In the genomic region with DNA sequence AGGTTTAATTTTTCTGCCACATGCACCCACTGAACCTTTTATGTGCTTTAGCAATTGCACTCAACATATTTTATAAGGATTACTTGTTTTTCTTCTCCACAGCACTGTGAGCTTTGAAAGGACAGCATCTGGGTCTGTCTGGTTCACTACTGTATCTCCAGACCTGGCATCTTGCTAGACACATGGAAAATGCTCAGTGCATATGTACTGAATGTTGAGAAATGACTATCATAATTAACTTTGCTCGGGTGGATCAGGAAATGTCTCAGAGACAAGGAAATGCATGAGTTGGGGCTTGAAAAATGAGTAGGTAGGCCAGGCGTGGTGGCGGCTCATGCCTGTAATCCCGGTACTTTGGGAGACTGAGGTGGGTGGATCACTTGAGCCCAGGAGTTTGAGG, we compare ENCODE assay signal across 30 cellular contexts. TPM values are rescaled to one million over a fixed set of nuclear protein-coding genes. Genes with fewer than 3 reads are reported as not detected.
DNase-seq lines count a peak whose midpoint lies in the region; ATAC-seq, FAIRE-seq and TF ChIP-seq lines count a peak whose summit lies in the region.
"Had no signal": no experiment of that assay in that cellular context is flagged by ENCODE, and none has a peak within 500 bp of the region (broad histone marks: within the 10 kb centered on the region; RNA-seq: fewer than 3 reads in every experiment).

No MANE protein-coding gene starts in this region.

- no TSS peak for BruUV-seq in HepG2 (replicated peaks; lab: Mats Ljungman, UMichigan)

- H3K4me3 ChIP-seq in HepG2 (replicated peaks in 1 of 3; ENCODE audit: insufficient read depth in 1 of 3, low read depth in 2 of 3, low read length in 3 of 3) (no peak overlapping the region), right lobe of liver (no peak overlapping the region), choroid plexus epithelial cell (ENCODE audit: low read depth, low read length) (no peak overlapping the region)
- H3K4me3 ChIP-seq: GM12878, sigmoid colon, transverse colon had no signal

- no peaks in the 10 kb centered on the region for H4K20me1 ChIP-seq in HepG2 (ENCODE audit: insufficient read depth, low read length)

- no peak for DNase-seq in HepG2 (ENCODE audit: low spot score)
- no peak for DNase-seq in right lobe of liver
- DNase-seq in NCI-H1694 treated with DMSO at 0.1 percent for 48 hours (lab: John Stamatoyannopoulos, UW) = peak; percentile 46
- peak; percentile 3 for DNase-seq in choroid plexus epithelial cell (ENCODE audit: low read depth)
- no peak for DNase-seq in type B pancreatic cell (ENCODE audit: extremely low spot score, unreplicated experiment)
- DNase-seq in HK-2 (ENCODE audit: unreplicated experiment) = no peak
- DNase-seq in cerebellar nuclear complex (lab: John Stamatoyannopoulos, UW) = no peak
- DNase-seq in T-helper 2 cell treated with Interferon-gamma antibody and Interleukin-4, amounts not matched to agents 5 μg/mL and 100 μg/mL, for 36 hours (ENCODE audit: low spot score) = no peak
- DNase-seq: activated CD8-positive, alpha-beta T cell treated with anti-CD3 and anti-CD28 coated beads, Interleukin-2, amount 10 ng/mL, durations not matched to agents 7 days and 5 days; activated naive CD4-positive, alpha-beta T cell treated with anti-CD3 and anti-CD28 coated beads, Interleukin-2, amount 10 ng/mL, durations not matched to agents 7 days and 5 days; activated T-cell treated with anti-CD3 and anti-CD28 coated beads, Interleukin-2, amount 50 U/mL, for 4 hours; AML-193; Caco-2; GDM1; GOT3; Karpas-422; kidney glomerular epithelial cell; natural killer cell; NCI-H1092 treated with DMSO at 0.1 percent for 48 hours; NCI-H526; sigmoid colon; transverse colon had no signal

- H3K9ac ChIP-seq in HepG2 (ENCODE audit: insufficient read depth, low read depth, low read length) = no peak overlapping the region
- H3K9ac ChIP-seq: parathyroid adenoma had no signal

- CTCF ChIA-PET in HepG2 (lab: Yijun Ruan, JAX; ENCODE audit: low intra/inter-chr PET ratio, low total read pairs) = no interaction called here

- no peaks in the 10 kb centered on the region for H3K79me2 ChIP-seq in HepG2 (ENCODE audit: insufficient read depth, low read length)

- H3K27ac ChIP-seq in HepG2 (ENCODE audit: extremely low read length, insufficient read depth, low read length) = no peak overlapping the region
- no peak overlapping the region for H3K27ac ChIP-seq in right lobe of liver
- H3K27ac ChIP-seq: parathyroid adenoma, sigmoid colon, transverse colon had no signal

- TF ChIP-seq POLR2A in HepG2 (IDR thresholded peaks at IDR 0.05; ENCODE audit: insufficient read depth in 1 of 2, low read depth in 2 of 2, low read length in 2 of 2) = no peak
- no peak for TF ChIP-seq POLR2A in right lobe of liver (IDR thresholded peaks at IDR 0.05)

- H2AFZ ChIP-seq in HepG2 (ENCODE audit: low read length) = no peak overlapping the region
- H2AFZ ChIP-seq: parathyroid adenoma had no signal

- 58% methylated on average over 4 of the region's 4 CpGs for WGBS in HepG2 (ENCODE audit: low lambda C conversion rate)
- 49% methylated on average over 3 of the region's 4 CpGs for WGBS in right lobe of liver (ENCODE audit: insufficient coverage, low coverage, low lambda C conversion rate, missing lambda C conversion rate)

- peak overlapping the region; percentile 1 for H3K4me3 Mint-ChIP-seq in type B pancreatic cell
- H3K4me3 Mint-ChIP-seq in T-helper 2 cell treated with Interferon-gamma antibody and Interleukin-4, amounts not matched to agents 5 μg/mL and 100 μg/mL, for 36 hours = no peak overlapping the region
- H3K4me3 Mint-ChIP-seq: activated CD8-positive, alpha-beta T cell treated with anti-CD3 and anti-CD28 coated beads, Interleukin-2, amount 10 ng/mL, durations not matched to agents 7 days and 5 days; activated naive CD4-positive, alpha-beta T cell treated with anti-CD3 and anti-CD28 coated beads, Interleukin-2, amount 10 ng/mL, durations not matched to agents 7 days and 5 days; activated T-cell treated with anti-CD3 and anti-CD28 coated beads, Interleukin-2, amount 50 U/mL, for 4 hours; natural killer cell; stimulated activated naive CD8-positive, alpha-beta T cell treated with anti-CD3 and anti-CD28 coated beads, Interleukin-15, Interleukin-2, amounts not matched to agents 100 ng/mL and 50 ng/mL, for 24 hours had no signal

- H3K36me3 ChIP-seq in HepG2 (replicated peaks in 1 of 2; ENCODE audit: control insufficient read depth in 1 of 2, insufficient read depth in 2 of 2, low read length in 2 of 2) (no peaks in the 10 kb centered on the region), right lobe of liver (no peaks in the 10 kb centered on the region)
- H3K36me3 ChIP-seq: sigmoid colon, transverse colon had no signal

- no peaks in the 10 kb centered on the region for H3K36me3 Mint-ChIP-seq in type B pancreatic cell
- no peaks in the 10 kb centered on the region for H3K36me3 Mint-ChIP-seq in T-helper 2 cell treated with Interferon-gamma antibody and Interleukin-4, amounts not matched to agents 5 μg/mL and 100 μg/mL, for 36 hours (ENCODE audit: low read depth)
- H3K36me3 Mint-ChIP-seq: activated naive CD4-positive, alpha-beta T cell treated with anti-CD3 and anti-CD28 coated beads, Interleukin-2, amount 10 ng/mL, durations not matched to agents 7 days and 5 days; natural killer cell had no signal

- POLR2A ChIA-PET in HepG2 (lab: Yijun Ruan, JAX) = no interaction called here

- intact Hi-C loops in HepG2 (cut with micrococcal nuclease; ENCODE audit: unreplicated experiment) = no loop called here
- intact Hi-C loops in right lobe of liver (cut with DNase I) = no loop called here

- no peak for TF ChIP-seq RAD21 in HepG2 (CRISPR knock-in tag; IDR thresholded peaks at IDR 0.05)

- peak overlapping the region; percentile 80 for H3K27ac Mint-ChIP-seq in type B pancreatic cell
- H3K27ac Mint-ChIP-seq in T-helper 2 cell treated with Interferon-gamma antibody and Interleukin-4, amounts not matched to agents 5 μg/mL and 100 μg/mL, for 36 hours = no peak overlapping the region
- H3K27ac Mint-ChIP-seq: activated CD8-positive, alpha-beta T cell treated with anti-CD3 and anti-CD28 coated beads, Interleukin-2, amount 10 ng/mL, durations not matched to agents 7 days and 5 days; activated naive CD4-positive, alpha-beta T cell treated with anti-CD3 and anti-CD28 coated beads, Interleukin-2, amount 10 ng/mL, durations not matched to agents 7 days and 5 days; natural killer cell; stimulated activated naive CD8-positive, alpha-beta T cell treated with anti-CD3 and anti-CD28 coated beads, Interleukin-15, Interleukin-2, amounts not matched to agents 100 ng/mL and 50 ng/mL, for 24 hours had no signal

- no peaks in the 10 kb centered on the region for H3K9me3 Mint-ChIP-seq in type B pancreatic cell
- no peaks in the 10 kb centered on the region for H3K9me3 Mint-ChIP-seq in T-helper 2 cell treated with Interferon-gamma antibody and Interleukin-4, amounts not matched to agents 5 μg/mL and 100 μg/mL, for 36 hours
- H3K9me3 Mint-ChIP-seq: activated naive CD4-positive, alpha-beta T cell treated with anti-CD3 and anti-CD28 coated beads, Interleukin-2, amount 10 ng/mL, durations not matched to agents 7 days and 5 days; activated T-cell treated with anti-CD3 and anti-CD28 coated beads, Interleukin-2, amount 50 U/mL, for 4 hours; natural killer cell; stimulated activated naive CD8-positive, alpha-beta T cell treated with anti-CD3 and anti-CD28 coated beads, Interleukin-15, Interleukin-2, amounts not matched to agents 100 ng/mL and 50 ng/mL, for 24 hours had no signal

- H3K4me1 Mint-ChIP-seq in type B pancreatic cell (ENCODE audit: unreplicated experiment) = no peaks in the 10 kb centered on the region
- H3K4me1 Mint-ChIP-seq in T-helper 2 cell treated with Interferon-gamma antibody and Interleukin-4, amounts not matched to agents 5 μg/mL and 100 μg/mL, for 36 hours (ENCODE audit: low read depth) = no peaks in the 10 kb centered on the region
- H3K4me1 Mint-ChIP-seq: activated naive CD4-positive, alpha-beta T cell treated with anti-CD3 and anti-CD28 coated beads, Interleukin-2, amount 10 ng/mL, durations not matched to agents 7 days and 5 days; natural killer cell had no signal

- TF ChIP-seq EP300 in HepG2 (IDR thresholded peaks at IDR 0.05; ENCODE audit: low read depth in 2 of 2, low read length in 2 of 2) = no peak
- no peak for TF ChIP-seq EP300 in HepG2 (CRISPR knock-in tag; IDR thresholded peaks at IDR 0.05; ENCODE audit: borderline replicate concordance)

- ATAC-seq in HepG2 (no peak), right lobe of liver (no peak)
- ATAC-seq: activated CD8-positive, alpha-beta T cell treated with anti-CD3 and anti-CD28 coated beads, Interleukin-2, amount 10 ng/mL, durations not matched to agents 7 days and 5 days; activated T-cell treated with anti-CD3 and anti-CD28 coated beads, Interleukin-2, amount 50 U/mL, for 4 hours; GM12878; natural killer cell had no signal

- H3K4me1 ChIP-seq in HepG2 (ENCODE audit: insufficient read depth, low read length) (no peaks in the 10 kb centered on the region), right lobe of liver (no peaks in the 10 kb centered on the region)
- H3K4me1 ChIP-seq: Caco-2, transverse colon had no signal

- no peak for TF ChIP-seq CTCF in HepG2 (CRISPR knock-in tag; IDR thresholded peaks at IDR 0.05)
- no peak for TF ChIP-seq CTCF in right lobe of liver (IDR thresholded peaks at IDR 0.05)
- TF ChIP-seq CTCF in choroid plexus epithelial cell (conservative IDR thresholded peaks at IDR 0.05; ENCODE audit: low read depth, low read length) = no peak
- TF ChIP-seq CTCF in type B pancreatic cell (conservative IDR thresholded peaks at IDR 0.05) = no peak

- no peak for FAIRE-seq in HepG2 (lab: Jason Lieb, UNC)
- FAIRE-seq: astrocyte, colon, frontal cortex, GM12878, GM19239 had no signal

- H3K27me3 ChIP-seq in HepG2 (ENCODE audit: control insufficient read depth in 1 of 2, insufficient read depth in 2 of 2, low read length in 2 of 2) = peaks cover 0 to 5% of the 10 kb centered on the region in 2 experiments; a peak in 2 of 5 replicates
- no peaks in the 10 kb centered on the region for H3K27me3 ChIP-seq in right lobe of liver
- H3K27me3 ChIP-seq: sigmoid colon, transverse colon had no signal

- in situ Hi-C loops in HepG2 (cut with HindIII; ENCODE audit: extremely low pct_ligation_motif_present, low pct_unique_long_range_greater_than_20kb) = no loop called here

- no peak overlapping the region for H3K4me2 ChIP-seq in HepG2 (ENCODE audit: low read depth, low read length)

- no peaks in the 10 kb centered on the region for H3K27me3 Mint-ChIP-seq in type B pancreatic cell
- no peaks in the 10 kb centered on the region for H3K27me3 Mint-ChIP-seq in T-helper 2 cell treated with Interferon-gamma antibody and Interleukin-4, amounts not matched to agents 5 μg/mL and 100 μg/mL, for 36 hours (ENCODE audit: low read depth)
- H3K27me3 Mint-ChIP-seq: activated naive CD4-positive, alpha-beta T cell treated with anti-CD3 and anti-CD28 coated beads, Interleukin-2, amount 10 ng/mL, durations not matched to agents 7 days and 5 days; stimulated activated naive CD8-positive, alpha-beta T cell treated with anti-CD3 and anti-CD28 coated beads, Interleukin-15, Interleukin-2, amounts not matched to agents 100 ng/mL and 50 ng/mL, for 24 hours had no signal

- H3K9me3 ChIP-seq in HepG2 (ENCODE audit: low read length) = no peaks in the 10 kb centered on the region
- no peaks in the 10 kb centered on the region for H3K9me3 ChIP-seq in right lobe of liver
- H3K9me3 ChIP-seq: Caco-2, sigmoid colon, transverse colon had no signal

RNA-seq across cellular contexts. Expression of gene DOCK3, which starts 40.2 kb away (rescaled TPM):
- total RNA-seq in HepG2 (2016; rRNA removed; fragmentation: Illumina TruSeq; extraction: Trizol) = not detected in 2 replicates
- not detected in 2 replicates for total RNA-seq in HepG2 (2016; cell fraction: cytosol; rRNA removed; fragmentation: Illumina TruSeq; extraction: Trizol; ENCODE audit: low read depth)
- 0.03 TPM in 1 of 2 replicates, not detected in the other for total RNA-seq in HepG2 (2016; cell fraction: insoluble cytoplasmic fraction; rRNA removed; fragmentation: Illumina TruSeq; extraction: Trizol)
- not detected in 2 replicates for total RNA-seq in HepG2 (2016; cell fraction: membrane; rRNA removed; fragmentation: Illumina TruSeq; extraction: Trizol)
- not detected in 2 replicates for total RNA-seq in HepG2 (2016; cell fraction: nucleus; rRNA removed; fragmentation: Illumina TruSeq; extraction: Trizol)
- not detected in 2 replicates for polyA plus RNA-seq in HepG2 (2011; rRNA removed)
- under 0.01 TPM in 1 of 2 replicates, not detected in the other for polyA plus RNA-seq in HepG2 (2011; cell fraction: cytosol; rRNA removed)
- 0.02 TPM in 1 of 2 replicates, not detected in the other for polyA plus RNA-seq in HepG2 (2011; cell fraction: nucleus; rRNA removed)
- polyA plus RNA-seq in HepG2 (2012) = 0.01 and 0.04 TPM in 2 replicates
- 0.01 TPM in 1 of 2 replicates, not detected in the other for polyA plus RNA-seq in HepG2 (2016; cell fraction: cytosol; fragmentation: Illumina TruSeq; extraction: Trizol; ENCODE audit: low read depth)
- polyA plus RNA-seq in HepG2 (2016; cell fraction: insoluble cytoplasmic fraction; fragmentation: Illumina TruSeq; extraction: Trizol; ENCODE audit: low read depth) = not detected in 2 replicates
- polyA plus RNA-seq in HepG2 (2016; cell fraction: membrane; fragmentation: Illumina TruSeq; extraction: Trizol; ENCODE audit: low read depth) = not detected in 2 replicates
- not detected in 2 replicates for polyA plus RNA-seq in HepG2 (2016; cell fraction: nucleus; fragmentation: Illumina TruSeq; extraction: Trizol; ENCODE audit: insufficient read depth, low read depth)
- 0.63 TPM in 1 of 2 replicates, not detected in the other for polyA minus RNA-seq in HepG2 (2011; rRNA and poly(A)+ RNA removed; ENCODE audit: low replicate concordance)
- not detected in 2 replicates for polyA minus RNA-seq in HepG2 (2011; cell fraction: cytosol; rRNA and poly(A)+ RNA removed)
- polyA minus RNA-seq in HepG2 (2011; cell fraction: nucleus; rRNA and poly(A)+ RNA removed) = under 0.01 TPM in 1 of 2 replicates, not detected in the other
- total RNA-seq in right lobe of liver = under 1 TPM in 3 of 6 experiments, not detected in 3; 0.04 to 0.06 (median 0.06) TPM
- total RNA-seq in type B pancreatic cell (ENCODE audit: low replicate concordance) = 5.9 and 15.4 TPM in 2 replicates
- total RNA-seq: OCI-LY7 had no signal

Comparison
In these comparisons a context has a peak if more than half of its experiments do, and no peak if none do; other contexts are left out.
1. DNase-seq: peak in NCI-H1694 treated with DMSO at 0.1 percent for 48 hours (single experiment) and choroid plexus epithelial cell (single experiment); none in HepG2 (single experiment), right lobe of liver (0 of 3), type B pancreatic cell (single experiment), HK-2 (single experiment), cerebellar nuclear complex (0 of 2) and T-helper 2 cell treated with Interferon-gamma antibody and Interleukin-4, amounts not matched to agents 5 μg/mL and 100 μg/mL, for 36 hours (single experiment).